In the genomic region with DNA sequence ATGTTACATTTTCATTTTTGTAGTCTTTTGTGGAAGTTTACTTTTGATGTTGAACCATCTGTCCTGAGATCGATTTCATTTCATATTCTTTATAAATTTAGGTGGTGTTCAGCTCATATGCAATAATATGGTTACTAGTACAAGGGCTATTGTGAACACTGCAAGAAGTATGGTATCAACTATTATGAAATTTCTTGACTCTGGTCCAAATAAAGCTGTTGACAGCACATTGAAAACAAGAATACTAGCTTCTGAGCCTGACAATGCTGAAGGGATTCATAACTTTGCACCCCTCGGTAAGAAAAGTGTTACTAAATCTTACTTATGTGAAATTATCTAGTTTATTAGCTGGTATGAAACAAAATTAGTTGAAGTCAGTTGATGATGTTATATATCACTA, we compare ENCODE assay signal across 17 cellular contexts.
A peak's percentile ranks its signal among the peaks of the same experiment; 100 is the strongest.
DNase-seq lines count a peak whose midpoint lies in the region; ATAC-seq and TF ChIP-seq lines count a peak whose summit lies in the region.
"Had no signal": no experiment of that assay in that cellular context is flagged by ENCODE, and none has a peak within 500 bp of the region (broad histone marks: within the 10 kb centered on the region; RNA-seq: fewer than 3 reads in every experiment).

No MANE protein-coding gene starts in this region.

- no peak overlapping the region for H3K27ac Mint-ChIP-seq in H9
- H3K27ac Mint-ChIP-seq: CD4-positive, alpha-beta memory T cell; GM23338; HFFc6 had no signal

- no CpG with 5 or more reads among the region's 2 CpGs for WGBS in H9 (ENCODE audit: extremely low coverage, insufficient read length, low lambda C conversion rate)

- H2BK5ac ChIP-seq in H9 (ENCODE audit: insufficient read length, low read length) = no peak overlapping the region

- no peaks in the 10 kb centered on the region for H3K9me3 Mint-ChIP-seq in H9
- H3K9me3 Mint-ChIP-seq: CD4-positive, alpha-beta memory T cell; GM23338; HFFc6 had no signal

- no peak overlapping the region for H2AFZ ChIP-seq in H9 (ENCODE audit: low read length)
- H2AFZ ChIP-seq: GM23338 had no signal

- H3K18ac ChIP-seq in H9 (ENCODE audit: insufficient read length, low read depth, low read length) = no peak overlapping the region

- H2BK120ac ChIP-seq in H9 (ENCODE audit: low read depth, low read length, poor library complexity, severe bottlenecking) = no peak overlapping the region

- H3K23ac ChIP-seq in H9 (ENCODE audit: insufficient read length, low read depth, low read length) = no peak overlapping the region

- no peak overlapping the region for H2BK12ac ChIP-seq in H9 (ENCODE audit: insufficient read length, low read depth, low read length)

- no peaks in the 10 kb centered on the region for H3K9me3 ChIP-seq in left ventricle myocardium inferior (replicated peaks)
- H3K9me3 ChIP-seq in H9 (ENCODE audit: control insufficient read depth, low read depth, low read length) = no peaks in the 10 kb centered on the region
- H3K9me3 ChIP-seq: HAP-1 had no signal

- no peak for TF ChIP-seq CTCF in left ventricle myocardium inferior (IDR thresholded peaks at IDR 0.05; ENCODE audit: borderline replicate concordance)
- no peak for TF ChIP-seq CTCF in cardiac fibroblast (IDR thresholded peaks at IDR 0.05; ENCODE audit: low read depth, low read length)
- no peak for TF ChIP-seq CTCF in H9 (conservative IDR thresholded peaks at IDR 0.05)

- H3K4ac ChIP-seq in H9 (ENCODE audit: low read depth, low read length) = no peak overlapping the region

- no peak overlapping the region for H3K56ac ChIP-seq in H9 (ENCODE audit: insufficient read length, low read depth, low read length)

- no peaks in the 10 kb centered on the region for H3K79me2 ChIP-seq in H9 (ENCODE audit: insufficient read depth, low read length)

- no peaks in the 10 kb centered on the region for H3K27me3 ChIP-seq in left ventricle myocardium inferior (ENCODE audit: low read depth)
- H3K27me3 ChIP-seq in H9 (ENCODE audit: insufficient read depth, low read length) = no peaks in the 10 kb centered on the region

- ATAC-seq in Right ventricle myocardium inferior (peak; percentile 39), HG02759 (IDR thresholded peaks at IDR 0.05; ENCODE audit: unreplicated experiment) (no peak)
- ATAC-seq: GM23338 had no signal

- intact Hi-C loops in Right ventricle myocardium inferior (cut with DNase I) (no loop called here), left ventricle myocardium inferior (cut with micrococcal nuclease) (no loop called here)

- H3K27me3 Mint-ChIP-seq in H9 (ENCODE audit: low read depth) = no peaks in the 10 kb centered on the region
- H3K27me3 Mint-ChIP-seq: CD4-positive, alpha-beta memory T cell had no signal

- no peaks in the 10 kb centered on the region for H4K20me1 ChIP-seq in H9 (ENCODE audit: control insufficient read depth, insufficient read depth, insufficient read length)

- peaks cover 11% of the 10 kb centered on the region for H3K4me1 ChIP-seq in left ventricle myocardium inferior
- H3K4me1 ChIP-seq in H9 (ENCODE audit: insufficient read depth, low read length) = no peaks in the 10 kb centered on the region

- H3K4me3 ChIP-seq in left ventricle myocardium inferior (no peak overlapping the region), cardiac fibroblast (replicated peaks in 1 of 2; ENCODE audit: low read depth in 2 of 2, low read length in 2 of 2) (no peak overlapping the region)
- H3K4me3 ChIP-seq: GM23338, HAP-1 had no signal

- no peak overlapping the region for H3T11ph ChIP-seq in H9 (ENCODE audit: low read length)

- H3K4me2 ChIP-seq in H9 (ENCODE audit: insufficient read depth, insufficient read length, low read length) = no peak overlapping the region
- H3K4me2 ChIP-seq: GM23338 had no signal

- DNase-seq in Right ventricle myocardium inferior (ENCODE audit: missing footprints) (no peak), left ventricle myocardium inferior (no peak), amniotic epithelial cell (ENCODE audit: low read depth) (peak; percentile 30), cardiac fibroblast (ENCODE audit: low read depth in 2 of 2) (peak; percentile 21 to 55), iris pigment epithelial cell (ENCODE audit: low read depth) (peak; percentile 51), H9 (no peak)
- DNase-seq: C1 segment of cervical spinal cord; Calu3; CD4-positive, alpha-beta memory T cell; COR-L47; DMS53; DMS79 treated with DMSO at 0.1 percent for 48 hours; GF-D8; HFFc6 had no signal

- H4K91ac ChIP-seq in H9 (ENCODE audit: insufficient read length, low read depth, low read length) = no peak overlapping the region

- H3K9ac ChIP-seq in H9 (ENCODE audit: extremely low read depth, insufficient read length, low read length) = no peak overlapping the region

- H3K27ac ChIP-seq in left ventricle myocardium inferior (replicated peaks) (no peak overlapping the region), H9 (ENCODE audit: insufficient read length, low read depth, low read length) (no peak overlapping the region)

- no peak overlapping the region for H2BK20ac ChIP-seq in H9 (ENCODE audit: low read depth, low read length, poor library complexity, severe bottlenecking)

- H3K4me1 Mint-ChIP-seq in H9 = no peaks in the 10 kb centered on the region
- H3K4me1 Mint-ChIP-seq: GM23338 had no signal

- H2AK5ac ChIP-seq in H9 (ENCODE audit: insufficient read length, low read length) = no peak overlapping the region

- H3K79me1 ChIP-seq in H9 (ENCODE audit: insufficient read depth, low read depth, low read length, poor library complexity, severe bottlenecking) = no peaks in the 10 kb centered on the region

- H3K14ac ChIP-seq in H9 (ENCODE audit: insufficient read depth, low read length) = no peak overlapping the region

- H3K23me2 ChIP-seq in H9 (ENCODE audit: insufficient read length, low read depth, low read length, poor library complexity, severe bottlenecking) = no peaks in the 10 kb centered on the region

- no peak overlapping the region for H2BK15ac ChIP-seq in H9 (ENCODE audit: low read depth, low read length)

- H4K8ac ChIP-seq in H9 (replicated peaks; ENCODE audit: insufficient read length, low read depth, low read length) = no peak overlapping the region

- no peak overlapping the region for H3K4me3 Mint-ChIP-seq in H9
- H3K4me3 Mint-ChIP-seq: CD4-positive, alpha-beta memory T cell; GM23338; HFFc6 had no signal

- H3K36me3 Mint-ChIP-seq in H9 (ENCODE audit: insufficient read depth in 1 of 3, low read depth in 3 of 3) = peaks cover 6 to 64% (median 42%) of the 10 kb centered on the region in 3 experiments; a peak in 6 of 7 replicates

- H3K36me3 ChIP-seq in left ventricle myocardium inferior = peaks cover 74% of the 10 kb centered on the region

- no peak overlapping the region for H4K5ac ChIP-seq in H9 (ENCODE audit: insufficient read length, low read depth, low read length)

Comparison
In these comparisons a context has a peak if more than half of its experiments do, and no peak if none do; other contexts are left out.
1. DNase-seq: peak in amniotic epithelial cell (single experiment), cardiac fibroblast (2 of 2) and iris pigment epithelial cell (single experiment); none in Right ventricle myocardium inferior (single experiment), left ventricle myocardium inferior (single experiment) and H9 (single experiment).